ENCODE assay signal across 1 cellular context in genomic region chr19:45249261-45250033, GRCh38.
TF ChIP-seq lines count a peak whose summit lies in the region.

No MANE protein-coding gene starts in this region.

TF ChIP-seq in K562, 482 proteins besides CTCF, POLR2A, EP300 and RAD21:
- TF ChIP-seq ADNP (tag; IDR thresholded peaks at IDR 0.05) = 0 out of 2 replicates have a peak, but pooled peaks have one; percentile 9
- no peak for TF ChIP-seq ZNF175 (CRISPR knock-in tag; IDR thresholded peaks at IDR 0.05; ENCODE audit: low read depth)
- no peak for TF ChIP-seq ZNF57 (CRISPR knock-in tag; IDR thresholded peaks at IDR 0.05)
- TF ChIP-seq EZH2 (IDR thresholded peaks at IDR 0.05; ENCODE audit: borderline replicate concordance, low read depth, low read length) = no peak
- no peak for TF ChIP-seq CHAMP1 (IDR thresholded peaks at IDR 0.05)
- TF ChIP-seq PBX2 (CRISPR knock-in tag; IDR thresholded peaks at IDR 0.05; ENCODE audit: low read depth) = no peak
- TF ChIP-seq PBX2 (tag; conservative IDR thresholded peaks at IDR 0.05; ENCODE audit: low read depth) = no peak
- 0 out of 2 replicates have a peak, but pooled peaks have one; percentile 17 for TF ChIP-seq ZFX (CRISPR knock-in tag; IDR thresholded peaks at IDR 0.05)
- TF ChIP-seq HNRNPK (IDR thresholded peaks at IDR 0.05; ENCODE audit: low read depth, low read length, poor library complexity, severe bottlenecking) = no peak
- no peak for TF ChIP-seq KAT8 (IDR thresholded peaks at IDR 0.05; ENCODE audit: low read depth)
- TF ChIP-seq ESRRA (IDR thresholded peaks at IDR 0.05; ENCODE audit: borderline replicate concordance, low read depth) = peak; percentile 40; the same call in 1 of the 2 replicates
- no peak for TF ChIP-seq ZNF384 (IDR thresholded peaks at IDR 0.05; ENCODE audit: low read depth, low read length)
- TF ChIP-seq EHMT2 (IDR thresholded peaks at IDR 0.05) = no peak
- TF ChIP-seq YY1 (IDR thresholded peaks at IDR 0.05; ENCODE audit: borderline replicate concordance in 1 of 3, control insufficient read depth in 1 of 3, extremely low read depth in 1 of 3, insufficient read depth in 3 of 3, insufficient read length in 1 of 3, insufficient replicate concordance in 2 of 3, low read depth in 1 of 3, low read length in 2 of 3) = no peak
- no peak for TF ChIP-seq DMBX1 (CRISPR knock-in tag; IDR thresholded peaks at IDR 0.05; ENCODE audit: borderline replicate concordance)
- TF ChIP-seq E4F1 (CRISPR knock-in tag; IDR thresholded peaks at IDR 0.05; ENCODE audit: borderline replicate concordance) = no peak
- no peak for TF ChIP-seq TSC22D4 (tag; IDR thresholded peaks at IDR 0.05)
- no peak for TF ChIP-seq CHD1 (IDR thresholded peaks at IDR 0.05; ENCODE audit: low read length)
- no peak for TF ChIP-seq ZZZ3 (IDR thresholded peaks at IDR 0.05)
- no peak for TF ChIP-seq CREBBP (IDR thresholded peaks at IDR 0.05; ENCODE audit: low read depth, low read length)
- TF ChIP-seq ZNF764 (CRISPR knock-in tag; IDR thresholded peaks at IDR 0.05; ENCODE audit: low read depth) = no peak
- no peak for TF ChIP-seq GTF2F1 (IDR thresholded peaks at IDR 0.05; ENCODE audit: low read depth, low read length)
- TF ChIP-seq CEBPB (tag; IDR thresholded peaks at IDR 0.05) = no peak
- TF ChIP-seq EWSR1 (IDR thresholded peaks at IDR 0.05; ENCODE audit: borderline replicate concordance, low read depth, partially characterized antibody) = no peak
- no peak for TF ChIP-seq KAT7 (CRISPR knock-in tag; IDR thresholded peaks at IDR 0.05; ENCODE audit: borderline replicate concordance)
- TF ChIP-seq RBBP5 (IDR thresholded peaks at IDR 0.05; ENCODE audit: borderline replicate concordance, insufficient read depth, low read length, poor library complexity, severe bottlenecking) = peak; percentile 13
- TF ChIP-seq BCLAF1 (IDR thresholded peaks at IDR 0.05; ENCODE audit: borderline replicate concordance in 1 of 2, control insufficient read depth in 1 of 2, low read depth in 2 of 2, low read length in 1 of 2) = no peak
- no peak for TF ChIP-seq PML (IDR thresholded peaks at IDR 0.05; ENCODE audit: low read length)
- TF ChIP-seq ATF6 (CRISPR knock-in tag; IDR thresholded peaks at IDR 0.05) = no peak
- no peak for TF ChIP-seq ZC3H11A (IDR thresholded peaks at IDR 0.05; ENCODE audit: low read depth, low read length)
- TF ChIP-seq ZNF197 (CRISPR knock-in tag; IDR thresholded peaks at IDR 0.05; ENCODE audit: low read depth) = no peak
- no peak for TF ChIP-seq VEZF1 (CRISPR knock-in tag; IDR thresholded peaks at IDR 0.05)
TF ChIP-seq in K562: peak in this region for 4.
